ENCODE assay signal across 20 cellular contexts in genomic region chr4:143586080-143586479, GRCh38.
DNase-seq lines count a peak whose midpoint lies in the region; ATAC-seq and TF ChIP-seq lines count a peak whose summit lies in the region.
"Had no signal": no experiment of that assay in that cellular context is flagged by ENCODE, and none has a peak within 500 bp of the region (broad histone marks: within the 10 kb centered on the region; RNA-seq: fewer than 3 reads in every experiment).

No MANE protein-coding gene starts in this region.

- H3K36me3 ChIP-seq in transverse colon = no peaks in the 10 kb centered on the region

- no peak for ATAC-seq in activated T-cell treated with anti-CD3 and anti-CD28 coated beads, Interleukin-2, amount 50 U/mL, for 72 hours (replicated peaks in 1 of 2)
- ATAC-seq: HCT116; K562; natural killer cell treated with Interleukin-12 subunit alpha and Interleukin-12 subunit beta and Interleukin-15 and Interleukin-18, amount 100 ng/mL, for 72 hours; stimulated activated memory B cell treated with anti-CD40 and anti-IgM and Interleukin-4, amounts not matched to agents 10 μg/mL and 1 μg/mL and 100 μg/mL, for 72 hours had no signal

- POLR2A ChIA-PET in AG04449 (lab: Yijun Ruan, JAX) = no interaction called here

- TF ChIP-seq CTCF in AG04449 (IDR thresholded peaks at IDR 0.05; ENCODE audit: insufficient read depth, low read length, missing control alignments) (no peak), HFFc6 (IDR thresholded peaks at IDR 0.05) (no peak), cardiac fibroblast (IDR thresholded peaks at IDR 0.05; ENCODE audit: low read depth, low read length) (no peak), transverse colon (IDR thresholded peaks at IDR 0.05) (no peak)

- H3K27me3 ChIP-seq in transverse colon = no peaks in the 10 kb centered on the region

- CTCF ChIA-PET in AG04449 (lab: Yijun Ruan, JAX) = no interaction called here

- peak overlapping the region; percentile 68 for H3K4me3 Mint-ChIP-seq in HFFc6
- H3K4me3 Mint-ChIP-seq in activated T-cell treated with anti-CD3 and anti-CD28 coated beads, Interleukin-2, amount 50 U/mL, for 72 hours = no peak overlapping the region
- H3K4me3 Mint-ChIP-seq: brain; natural killer cell treated with Interleukin-12 subunit alpha and Interleukin-12 subunit beta and Interleukin-15 and Interleukin-18, amount 100 ng/mL, for 72 hours; stimulated activated memory B cell treated with anti-CD40 and anti-IgM and Interleukin-4, amounts not matched to agents 10 μg/mL and 1 μg/mL and 100 μg/mL, for 72 hours; type B pancreatic cell had no signal

- H3K36me3 Mint-ChIP-seq in HFFc6 (ENCODE audit: low read depth) = no peaks in the 10 kb centered on the region; the same call in 1 of the 2 replicates
- H3K36me3 Mint-ChIP-seq in activated T-cell treated with anti-CD3 and anti-CD28 coated beads, Interleukin-2, amount 50 U/mL, for 72 hours (ENCODE audit: insufficient read depth in 2 of 2) = peaks cover 5 to 15% of the 10 kb centered on the region in 2 donors
- H3K36me3 Mint-ChIP-seq: brain, type B pancreatic cell had no signal

- H3K9me3 ChIP-seq in transverse colon = peaks cover 2 to 6% of the 10 kb centered on the region in 2 donors

- H3K27ac Mint-ChIP-seq in HFFc6 = peak overlapping the region; percentile 86
- H3K27ac Mint-ChIP-seq in activated T-cell treated with anti-CD3 and anti-CD28 coated beads, Interleukin-2, amount 50 U/mL, for 72 hours = no peak overlapping the region
- H3K27ac Mint-ChIP-seq: brain; natural killer cell treated with Interleukin-12 subunit alpha and Interleukin-12 subunit beta and Interleukin-15 and Interleukin-18, amount 100 ng/mL, for 72 hours; stimulated activated memory B cell treated with anti-CD40 and anti-IgM and Interleukin-4, amounts not matched to agents 10 μg/mL and 1 μg/mL and 100 μg/mL, for 72 hours; type B pancreatic cell had no signal

- H3K4me3 ChIP-seq in AG04449 (ENCODE audit: low read depth, low read length) = no peak overlapping the region
- H3K4me3 ChIP-seq in cardiac fibroblast (replicated peaks in 1 of 2; ENCODE audit: low read depth in 2 of 2, low read length in 2 of 2) = no peak overlapping the region
- no peak overlapping the region for H3K4me3 ChIP-seq in transverse colon
- H3K4me3 ChIP-seq: K562 had no signal

- TF ChIP-seq EP300 in transverse colon (IDR thresholded peaks at IDR 0.05; ENCODE audit: low read depth) = no peak

- H3K4me1 Mint-ChIP-seq in HFFc6 (ENCODE audit: low read depth) = peaks cover 14% of the 10 kb centered on the region
- no peaks in the 10 kb centered on the region for H3K4me1 Mint-ChIP-seq in activated T-cell treated with anti-CD3 and anti-CD28 coated beads, Interleukin-2, amount 50 U/mL, for 72 hours (ENCODE audit: low read depth)
- H3K4me1 Mint-ChIP-seq: brain; stimulated activated memory B cell treated with anti-CD40 and anti-IgM and Interleukin-4, amounts not matched to agents 10 μg/mL and 1 μg/mL and 100 μg/mL, for 72 hours had no signal

- H3K4me1 ChIP-seq in transverse colon = no peaks in the 10 kb centered on the region

- in situ Hi-C loops in transverse colon (cut with MboI; ENCODE audit: low pct_ligation_motif_present in 1 of 4, low pct_unique_long_range_greater_than_20kb in 1 of 4, low sequenced_read_pairs in 3 of 4) = no loop called here

- DNase-seq in AG04449 (ENCODE audit: low read depth, low spot score) (peak; percentile 44), HFFc6 (peak; percentile 47), cardiac fibroblast (ENCODE audit: low read depth in 2 of 2) (peak; percentile 42 to 92), iris pigment epithelial cell (ENCODE audit: low read depth) (peak; percentile 63), NK-92 (lab: John Stamatoyannopoulos, UW; ENCODE audit: unreplicated experiment) (no peak), occipital lobe (lab: John Stamatoyannopoulos, UW) (no peak), transverse colon (no peak)
- DNase-seq in activated T-cell treated with anti-CD3 and anti-CD28 coated beads, Interleukin-2, amount 50 U/mL, for 72 hours = no peak
- DNase-seq: activated naive CD4-positive, alpha-beta T cell; NCI-H1092; NCI-H2081 treated with DMSO at 0.1 percent for 48 hours; NCI-H524; SHP77 had no signal

- H3K27me3 Mint-ChIP-seq in HFFc6 (ENCODE audit: insufficient read depth) = no peaks in the 10 kb centered on the region; the same call in 1 of the 2 replicates
- H3K27me3 Mint-ChIP-seq in activated T-cell treated with anti-CD3 and anti-CD28 coated beads, Interleukin-2, amount 50 U/mL, for 72 hours (ENCODE audit: low read depth) = no peaks in the 10 kb centered on the region
- H3K27me3 Mint-ChIP-seq: brain; natural killer cell treated with Interleukin-12 subunit alpha and Interleukin-12 subunit beta and Interleukin-15 and Interleukin-18, amount 100 ng/mL, for 72 hours; stimulated activated memory B cell treated with anti-CD40 and anti-IgM and Interleukin-4, amounts not matched to agents 10 μg/mL and 1 μg/mL and 100 μg/mL, for 72 hours; type B pancreatic cell had no signal

- no peak overlapping the region for H3K27ac ChIP-seq in transverse colon
- H3K27ac ChIP-seq: HL-60 had no signal

- intact Hi-C loops in transverse colon (cut with DNase I; ENCODE audit: low total_unique reads) = no loop called here

- H3K9me3 Mint-ChIP-seq in HFFc6 = peaks cover 19% of the 10 kb centered on the region
- peaks cover 5 to 12% of the 10 kb centered on the region in 2 donors for H3K9me3 Mint-ChIP-seq in activated T-cell treated with anti-CD3 and anti-CD28 coated beads, Interleukin-2, amount 50 U/mL, for 72 hours

- no peak for TF ChIP-seq POLR2A in transverse colon (IDR thresholded peaks at IDR 0.05)

Comparison
In these comparisons a context has a peak if more than half of its experiments do, and no peak if none do; other contexts are left out.
1. DNase-seq: peak in AG04449 (single experiment), HFFc6 (single experiment), cardiac fibroblast (2 of 2) and iris pigment epithelial cell (single experiment); none in NK-92 (single experiment), occipital lobe (single experiment), transverse colon (single experiment) and activated T-cell treated with anti-CD3 and anti-CD28 coated beads, Interleukin-2, amount 50 U/mL, for 72 hours (0 of 2).